ENCODE assay signal across 9 cellular contexts in genomic region chr15:99605490-99605931, GRCh38. TPM values are rescaled to one million over a fixed set of nuclear protein-coding genes. Genes with fewer than 3 reads are reported as not detected.
DNase-seq lines count a peak whose midpoint lies in the region; ATAC-seq and TF ChIP-seq lines count a peak whose summit lies in the region.
"Had no signal": no experiment of that assay in that cellular context is flagged by ENCODE, and none has a peak within 500 bp of the region (broad histone marks: within the 10 kb centered on the region; RNA-seq: fewer than 3 reads in every experiment).

No MANE protein-coding gene starts in this region.

- peaks cover 75% of the 10 kb centered on the region for H3K4me1 Mint-ChIP-seq in activated naive CD4-positive, alpha-beta T cell treated with anti-CD3 and anti-CD28 coated beads, Interleukin-2, amount 50 U/mL, for 24 hours
- peaks cover 51 to 73% of the 10 kb centered on the region in 2 donors for H3K4me1 Mint-ChIP-seq in stimulated activated naive B cell treated with anti-CD40 and anti-IgM and Interleukin-4, amounts not matched to agents 10 μg/mL and 1 μg/mL and 100 μg/mL, for 72 hours
- H3K4me1 Mint-ChIP-seq in CD14-positive monocyte, result peaks cover 42% of the 10 kb centered on the region

- TF ChIP-seq CTCF in CD14-positive monocyte (IDR thresholded peaks at IDR 0.05), result no peak

- no peak for DNase-seq in activated naive CD4-positive, alpha-beta T cell (lab: John Stamatoyannopoulos, UW)
- DNase-seq in amniotic epithelial cell (ENCODE audit: low read depth) (peak; percentile 42), left ventricle myocardium superior (no peak), CD14-positive monocyte (ENCODE audit: low spot score) (no peak), DMS 273 (lab: John Stamatoyannopoulos, UW; ENCODE audit: unreplicated experiment) (no peak)
- no peak for DNase-seq in stimulated activated naive B cell treated with anti-CD40 and anti-IgM and Interleukin-4, amounts not matched to agents 10 μg/mL and 1 μg/mL and 100 μg/mL, for 72 hours
- DNase-seq: heart right ventricle had no signal

- intact Hi-C loops in left ventricle myocardium superior (cut with micrococcal nuclease), result no loop called here
- intact Hi-C loops in CD14-positive monocyte (cut with micrococcal nuclease), result no loop called here

- peak overlapping the region; percentile 67 for H3K27ac Mint-ChIP-seq in activated naive CD4-positive, alpha-beta T cell treated with anti-CD3 and anti-CD28 coated beads, Interleukin-2, amount 50 U/mL, for 24 hours
- peak overlapping the region; percentile 68 for H3K27ac Mint-ChIP-seq in stimulated activated naive B cell treated with anti-CD40 and anti-IgM and Interleukin-4, amounts not matched to agents 10 μg/mL and 1 μg/mL and 100 μg/mL, for 72 hours
- peak overlapping the region in 3 of 7 donors; percentile 46 to 63 (median 57) for H3K27ac Mint-ChIP-seq in CD14-positive monocyte

- peaks cover 20% of the 10 kb centered on the region for H3K36me3 Mint-ChIP-seq in activated naive CD4-positive, alpha-beta T cell treated with anti-CD3 and anti-CD28 coated beads, Interleukin-2, amount 50 U/mL, for 24 hours
- peaks cover 39 to 71% of the 10 kb centered on the region in 2 donors for H3K36me3 Mint-ChIP-seq in stimulated activated naive B cell treated with anti-CD40 and anti-IgM and Interleukin-4, amounts not matched to agents 10 μg/mL and 1 μg/mL and 100 μg/mL, for 72 hours
- H3K36me3 Mint-ChIP-seq in CD14-positive monocyte, result peaks cover 42 to 59% of the 10 kb centered on the region in 2 donors

- H3K27me3 Mint-ChIP-seq in activated naive CD4-positive, alpha-beta T cell treated with anti-CD3 and anti-CD28 coated beads, Interleukin-2, amount 50 U/mL, for 24 hours, result no peaks in the 10 kb centered on the region
- H3K27me3 Mint-ChIP-seq in stimulated activated naive B cell treated with anti-CD40 and anti-IgM and Interleukin-4, amounts not matched to agents 10 μg/mL and 1 μg/mL and 100 μg/mL, for 72 hours, result no peaks in the 10 kb centered on the region
- peaks cover 0 to 1% (median 0%) of the 10 kb centered on the region in 3 donors for H3K27me3 Mint-ChIP-seq in CD14-positive monocyte (ENCODE audit: low read depth in 3 of 3)

- H3K9me3 Mint-ChIP-seq in activated naive CD4-positive, alpha-beta T cell treated with anti-CD3 and anti-CD28 coated beads, Interleukin-2, amount 50 U/mL, for 24 hours, result peaks cover 6% of the 10 kb centered on the region
- peaks cover 2 to 6% of the 10 kb centered on the region in 2 donors for H3K9me3 Mint-ChIP-seq in stimulated activated naive B cell treated with anti-CD40 and anti-IgM and Interleukin-4, amounts not matched to agents 10 μg/mL and 1 μg/mL and 100 μg/mL, for 72 hours
- H3K9me3 Mint-ChIP-seq in CD14-positive monocyte, result peaks cover 0 to 1% (median 0%) of the 10 kb centered on the region in 7 donors

- H3K4me3 Mint-ChIP-seq in activated naive CD4-positive, alpha-beta T cell treated with anti-CD3 and anti-CD28 coated beads, Interleukin-2, amount 50 U/mL, for 24 hours, result peak overlapping the region; percentile 0
- H3K4me3 Mint-ChIP-seq in stimulated activated naive B cell treated with anti-CD40 and anti-IgM and Interleukin-4, amounts not matched to agents 10 μg/mL and 1 μg/mL and 100 μg/mL, for 72 hours, result peak overlapping the region in 1 of 2 donors; percentile 33
- H3K4me3 Mint-ChIP-seq in CD14-positive monocyte, result no peak overlapping the region

- ATAC-seq in left ventricle myocardium superior (peak; percentile 61), GM21390 (IDR thresholded peaks at IDR 0.05; ENCODE audit: unreplicated experiment) (no peak)
- no peak for ATAC-seq in stimulated activated naive B cell treated with anti-CD40 and anti-IgM and Interleukin-4, amounts not matched to agents 10 μg/mL and 1 μg/mL and 100 μg/mL, for 72 hours (replicated peaks)

RNA-seq across cellular contexts. Expression of gene MEF2A, which starts 39.7 kb away (rescaled TPM):
- 160 TPM for total RNA-seq in left ventricle myocardium superior
- 10 to 100 TPM; 20.3 to 33.5 TPM for polyA plus RNA-seq in CD14-positive monocyte
